Comparison of ENCODE assay signal across 1 cellular context in the genomic region with DNA sequence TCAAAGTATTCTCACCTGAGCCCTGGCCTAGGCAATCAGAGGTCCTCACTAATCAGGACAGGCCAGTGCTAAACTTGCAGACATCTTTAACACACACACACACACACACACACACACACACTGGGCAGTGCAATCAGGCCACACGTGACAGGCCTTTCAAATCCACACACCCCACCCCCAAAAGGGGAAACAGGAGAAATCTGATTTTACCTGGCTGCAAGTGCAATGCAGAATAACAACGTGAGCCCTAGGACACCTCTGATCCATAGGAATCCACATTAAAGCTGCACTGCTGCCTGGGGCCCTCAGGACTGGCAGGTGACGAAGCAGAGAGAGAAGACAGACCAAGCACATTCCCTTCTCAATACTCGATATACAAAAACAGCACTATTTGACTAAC.
TF ChIP-seq lines count a peak whose summit lies in the region.

No MANE protein-coding gene starts in this region.

TF ChIP-seq in IMR-90, 13 proteins besides CTCF, POLR2A, EP300 and RAD21 (continued from another document):
- TF ChIP-seq USF2 (IDR thresholded peaks at IDR 0.05; ENCODE audit: low read depth, low read length) = no peak
- no peak for TF ChIP-seq CHD1 (IDR thresholded peaks at IDR 0.05; ENCODE audit: low read depth, low read length)
- no peak for TF ChIP-seq RCOR1 (IDR thresholded peaks at IDR 0.05; ENCODE audit: insufficient replicate concordance, low read length)
- no peak for TF ChIP-seq FOS (IDR thresholded peaks at IDR 0.05; ENCODE audit: low read depth, low read length)
- TF ChIP-seq MAFK (IDR thresholded peaks at IDR 0.05; ENCODE audit: low read depth, low read length) = no peak
- TF ChIP-seq MAZ (IDR thresholded peaks at IDR 0.05; ENCODE audit: borderline replicate concordance, low read depth, low read length) = no peak
- TF ChIP-seq BHLHE40 (IDR thresholded peaks at IDR 0.05; ENCODE audit: low read depth, low read length) = no peak
- TF ChIP-seq, protein P1, sequence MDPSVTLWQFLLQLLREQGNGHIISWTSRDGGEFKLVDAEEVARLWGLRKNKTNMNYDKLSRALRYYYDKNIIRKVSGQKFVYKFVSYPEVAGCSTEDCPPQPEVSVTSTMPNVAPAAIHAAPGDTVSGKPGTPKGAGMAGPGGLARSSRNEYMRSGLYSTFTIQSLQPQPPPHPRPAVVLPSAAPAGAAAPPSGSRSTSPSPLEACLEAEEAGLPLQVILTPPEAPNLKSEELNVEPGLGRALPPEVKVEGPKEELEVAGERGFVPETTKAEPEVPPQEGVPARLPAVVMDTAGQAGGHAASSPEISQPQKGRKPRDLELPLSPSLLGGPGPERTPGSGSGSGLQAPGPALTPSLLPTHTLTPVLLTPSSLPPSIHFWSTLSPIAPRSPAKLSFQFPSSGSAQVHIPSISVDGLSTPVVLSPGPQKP (IDR thresholded peaks at IDR 0.05; ENCODE audit: borderline replicate concordance, low read depth, low read length) = no peak
- TF ChIP-seq MXI1 (IDR thresholded peaks at IDR 0.05; ENCODE audit: borderline replicate concordance, low read depth, low read length) = no peak
- no peak for TF ChIP-seq SMC3 (IDR thresholded peaks at IDR 0.05; ENCODE audit: low read depth, low read length)
